ENCODE assay signal across 25 cellular contexts in the genomic region with DNA sequence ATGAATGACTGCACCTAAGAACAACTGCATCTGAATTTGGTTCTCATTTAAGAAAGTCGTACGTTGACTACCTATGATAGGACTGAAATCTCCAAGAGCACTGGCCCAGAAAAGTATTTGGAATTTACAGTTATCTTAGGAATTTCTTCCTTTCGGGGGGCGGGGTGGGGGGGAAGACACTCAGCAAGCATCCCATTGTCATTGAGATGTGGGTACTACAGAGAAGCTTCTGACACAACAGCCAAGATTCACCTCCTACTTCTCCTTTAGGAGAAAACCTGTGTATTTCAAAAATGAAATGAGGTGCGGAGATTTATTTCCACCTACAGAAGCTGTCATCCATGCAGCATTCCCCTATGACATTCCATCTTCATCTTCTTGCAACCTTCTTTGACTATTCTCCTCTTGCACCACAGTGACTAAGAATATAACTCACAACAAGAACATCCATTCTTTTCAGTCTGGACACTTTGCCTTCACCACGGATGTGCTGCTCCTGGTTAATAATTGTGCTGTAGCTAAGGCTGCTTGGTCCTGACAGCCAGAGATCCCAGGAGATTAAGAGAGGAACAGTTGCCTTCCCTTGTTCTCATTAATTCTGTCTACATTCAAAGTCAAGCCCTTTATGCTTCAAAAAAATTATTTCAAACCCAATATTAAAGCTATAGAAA.
"Had no signal": no experiment of that assay in that cellular context is flagged by ENCODE, and none has a peak within 500 bp of the region (broad histone marks: within the 10 kb centered on the region; RNA-seq: fewer than 3 reads in every experiment).

No MANE protein-coding gene starts in this region.

- H3K27me3 ChIP-seq: brain microvascular endothelial cell, colonic mucosa, uterus had no signal

- DNase-seq: activated CD4-positive, alpha-beta T cell treated with anti-CD3 and anti-CD28 coated beads, Interleukin-2, amount 10 ng/mL, durations not matched to agents 7 days and 5 days; activated CD8-positive, alpha-beta T cell treated with anti-CD3 and anti-CD28 coated beads, Interleukin-2, amount 10 ng/mL, durations not matched to agents 7 days and 5 days; activated effector memory CD4-positive, alpha-beta T cell treated with anti-CD3 and anti-CD28 coated beads, Interleukin-2, amount 50 U/mL, for 16 hours; activated naive CD4-positive, alpha-beta T cell treated with anti-CD3 and anti-CD28 coated beads, Interleukin-2, amount 50 U/mL, for 16 hours; activated T-cell treated with anti-CD3 and anti-CD28 coated beads, Interleukin-2, amount 50 U/mL, for 4 hours; aorta; brain microvascular endothelial cell; central memory CD4-positive, alpha-beta T cell; colonic mucosa; foreskin melanocyte; hypothalamus; midbrain; nephron progenitor cell; right cardiac atrium; stimulated activated CD4-positive, alpha-beta T cell treated with anti-CD3 and anti-CD28 coated beads, Interleukin-2, amount 100 ng/mL, for 48 hours; stimulated activated naive CD8-positive, alpha-beta T cell treated with anti-CD3 and anti-CD28 coated beads, Interleukin-15, amount 100 ng/mL, for 72 hours; transverse colon; uterus had no signal

- ATAC-seq: activated CD4-positive, CD25-positive, alpha-beta regulatory T cell treated with anti-CD3 and anti-CD28 coated beads, Interleukin-2, amount 50 U/mL, for 24 hours; activated CD8-positive, alpha-beta T cell treated with anti-CD3 and anti-CD28 coated beads, Interleukin-2, amount 10 ng/mL, durations not matched to agents 7 days and 5 days; activated T-cell treated with anti-CD3 and anti-CD28 coated beads, Interleukin-2, amount 50 U/mL, for 4 hours; left lobe of liver; right cardiac atrium; stimulated activated naive CD8-positive, alpha-beta T cell treated with anti-CD3 and anti-CD28 coated beads, Interleukin-15, amount 100 ng/mL, for 72 hours had no signal

- H3K9me3 Mint-ChIP-seq: activated CD4-positive, alpha-beta T cell treated with anti-CD3 and anti-CD28 coated beads, Interleukin-2, amount 10 ng/mL, durations not matched to agents 7 days and 5 days had no signal

- H3K4me3 Mint-ChIP-seq: activated CD4-positive, alpha-beta T cell treated with anti-CD3 and anti-CD28 coated beads, Interleukin-2, amount 10 ng/mL, durations not matched to agents 7 days and 5 days; activated CD8-positive, alpha-beta T cell treated with anti-CD3 and anti-CD28 coated beads, Interleukin-2, amount 10 ng/mL, durations not matched to agents 7 days and 5 days; activated T-cell treated with anti-CD3 and anti-CD28 coated beads, Interleukin-2, amount 50 U/mL, for 4 hours; nephron progenitor cell; stimulated activated naive CD8-positive, alpha-beta T cell treated with anti-CD3 and anti-CD28 coated beads, Interleukin-15, amount 100 ng/mL, for 72 hours; T-helper 1 cell treated with Interleukin-12 subunit alpha and Interleukin-12 subunit beta and Interleukin-4 antibody, amounts not matched to agents 30 μg/mL and 1 μg/mL, for 36 hours had no signal

- H3K27ac ChIP-seq: brain microvascular endothelial cell, colonic mucosa, skin epidermis, suprapubic skin, transverse colon, uterus had no signal

- H3K4me1 ChIP-seq: colonic mucosa, suprapubic skin, transverse colon, uterus had no signal

- H3K9me3 ChIP-seq: colonic mucosa, suprapubic skin, transverse colon, uterus had no signal

- H3K4me3 ChIP-seq: colonic mucosa, lung, skin epidermis, suprapubic skin, transverse colon, uterus had no signal

- H3K36me3 ChIP-seq: brain microvascular endothelial cell, colonic mucosa, suprapubic skin, transverse colon, uterus had no signal

- H3K4me1 Mint-ChIP-seq: activated CD4-positive, alpha-beta T cell treated with anti-CD3 and anti-CD28 coated beads, Interleukin-2, amount 10 ng/mL, durations not matched to agents 7 days and 5 days; stimulated activated naive CD8-positive, alpha-beta T cell treated with anti-CD3 and anti-CD28 coated beads, Interleukin-15, amount 100 ng/mL, for 72 hours had no signal

- H3K27ac Mint-ChIP-seq: activated CD4-positive, alpha-beta T cell treated with anti-CD3 and anti-CD28 coated beads, Interleukin-2, amount 10 ng/mL, durations not matched to agents 7 days and 5 days; activated CD8-positive, alpha-beta T cell treated with anti-CD3 and anti-CD28 coated beads, Interleukin-2, amount 10 ng/mL, durations not matched to agents 7 days and 5 days; nephron progenitor cell; progenitor cell of endocrine pancreas; stimulated activated naive CD8-positive, alpha-beta T cell treated with anti-CD3 and anti-CD28 coated beads, Interleukin-15, amount 100 ng/mL, for 72 hours; T-helper 1 cell treated with Interleukin-12 subunit alpha and Interleukin-12 subunit beta and Interleukin-4 antibody, amounts not matched to agents 30 μg/mL and 1 μg/mL, for 36 hours had no signal
